In the genomic region with DNA sequence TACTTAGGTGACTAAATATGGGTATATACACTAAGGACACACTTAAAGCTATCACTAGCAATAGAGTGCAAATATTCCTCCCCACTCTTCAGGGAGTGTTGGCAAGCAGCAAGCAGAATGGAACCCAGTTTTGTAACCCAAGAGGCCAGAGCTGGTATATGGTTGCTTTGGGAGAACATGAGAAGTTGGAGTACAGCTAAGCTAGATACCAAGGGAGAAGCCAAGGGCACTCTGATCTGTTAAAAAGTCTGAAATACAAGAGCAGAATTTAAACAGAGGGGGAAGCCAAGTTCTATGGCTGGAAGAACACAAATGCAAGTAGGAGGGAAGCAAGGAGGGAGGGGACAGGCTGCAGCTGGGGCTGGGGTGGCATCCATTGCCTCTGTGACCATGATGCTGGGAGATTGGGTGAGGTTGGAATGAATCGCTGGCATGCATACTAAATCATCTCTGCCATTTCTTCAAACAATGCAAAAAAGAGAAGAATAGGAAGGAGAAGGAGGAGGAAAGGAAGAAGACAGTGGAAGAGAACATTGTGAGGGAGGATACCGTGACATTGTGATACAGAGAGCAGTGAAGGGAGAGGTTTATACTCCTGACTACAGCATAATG, we compare ENCODE assay signal across 20 cellular contexts. TPM values are rescaled to one million over a fixed set of nuclear protein-coding genes. Genes with fewer than 3 reads are reported as not detected.
A peak's percentile ranks its signal among the peaks of the same experiment; 100 is the strongest.
DNase-seq lines count a peak whose midpoint lies in the region; ATAC-seq and TF ChIP-seq lines count a peak whose summit lies in the region.
"Had no signal": no experiment of that assay in that cellular context is flagged by ENCODE, and none has a peak within 500 bp of the region (broad histone marks: within the 10 kb centered on the region; RNA-seq: fewer than 3 reads in every experiment).

No MANE protein-coding gene starts in this region.

- no peak for TF ChIP-seq EP300 in stomach (IDR thresholded peaks at IDR 0.05)

- peak overlapping the region; percentile 12 for H3K27ac ChIP-seq in Panc1 (ENCODE audit: low read length)
- peak overlapping the region; percentile 13 for H3K27ac ChIP-seq in hepatocyte
- peak overlapping the region in 3 of 5 donors; percentile 63 to 85 (median 83) for H3K27ac ChIP-seq in stomach
- H3K27ac ChIP-seq: C4-2B had no signal

- H3K4me3 ChIP-seq in Panc1 (ENCODE audit: low read depth in 2 of 2, low read length in 2 of 2) (no peak overlapping the region), hepatocyte (no peak overlapping the region), stomach (no peak overlapping the region), lower leg skin (ENCODE audit: low read depth, poor library complexity, severe bottlenecking) (no peak overlapping the region)
- H3K4me3 ChIP-seq: left ventricle myocardium inferior had no signal

- in situ Hi-C loops in Caki2 (cut with HindIII; ENCODE audit: low pct_unique_long_range_greater_than_20kb, low sequenced_read_pairs) (no loop called here), Panc1 (cut with HindIII; ENCODE audit: low pct_unique_long_range_greater_than_20kb, low sequenced_read_pairs) (no loop called here)

- intact Hi-C loops in Panc1 (cut with micrococcal nuclease; ENCODE audit: unreplicated experiment) (no loop called here), stomach (cut with DNase I; ENCODE audit: low total_unique reads) (no loop called here), lower leg skin (cut with DNase I; ENCODE audit: low total_unique reads) (no loop called here)
- intact Hi-C loops in activated CD4-positive, alpha-beta T cell treated with anti-CD3 and anti-CD28 coated beads, Interleukin-2, amount 10 ng/mL, durations not matched to agents 24 days and 14 days (cut with micrococcal nuclease) = no loop called here

- H3K36me3 Mint-ChIP-seq in activated CD4-positive, alpha-beta T cell treated with anti-CD3 and anti-CD28 coated beads, Interleukin-2, amount 10 ng/mL, durations not matched to agents 24 days and 14 days (ENCODE audit: low read depth) = peaks cover 3% of the 10 kb centered on the region
- H3K36me3 Mint-ChIP-seq: WTC11 had no signal

- WGBS in hepatocyte (ENCODE audit: low lambda C conversion rate, missing lambda C conversion rate) = 81% methylated on average over 2 of the region's 2 CpGs
- 82 to 90% (median 88%) methylated on average over 2 of the region's 2 CpGs for WGBS in stomach, 5 donors
- 54 to 55% methylated on average over 2 of the region's 2 CpGs for WGBS in lower leg skin, 2 donors

- H4K20me1 ChIP-seq in hepatocyte (ENCODE audit: insufficient read depth, poor library complexity, severe bottlenecking) = no peaks in the 10 kb centered on the region

- CTCF ChIA-PET in Panc1 (lab: Charles Lee) = no interaction called here

- TF ChIP-seq CTCF in Panc1 (IDR thresholded peaks at IDR 0.05) = no peak
- TF ChIP-seq CTCF in hepatocyte (IDR thresholded peaks at IDR 0.05; ENCODE audit: poor library complexity) = no peak
- TF ChIP-seq CTCF in stomach (IDR thresholded peaks at IDR 0.05) = no peak
- TF ChIP-seq CTCF in lower leg skin (IDR thresholded peaks at IDR 0.05) = no peak

- peaks cover 4% of the 10 kb centered on the region for H3K9me3 Mint-ChIP-seq in activated CD4-positive, alpha-beta T cell treated with anti-CD3 and anti-CD28 coated beads, Interleukin-2, amount 10 ng/mL, durations not matched to agents 24 days and 14 days
- H3K9me3 Mint-ChIP-seq: endodermal cell, WTC11 had no signal

- no peaks in the 10 kb centered on the region for H3K9me2 ChIP-seq in hepatocyte (replicated peaks; ENCODE audit: insufficient read depth)

- H3K4me1 ChIP-seq in Panc1 (ENCODE audit: control insufficient read depth, insufficient read depth, low read length) = peaks cover 22% of the 10 kb centered on the region
- peaks cover 29% of the 10 kb centered on the region for H3K4me1 ChIP-seq in hepatocyte (ENCODE audit: insufficient read depth)
- H3K4me1 ChIP-seq in stomach = peaks cover 20 to 41% (median 25%) of the 10 kb centered on the region in 4 donors

- no peaks in the 10 kb centered on the region for H3K79me2 ChIP-seq in hepatocyte

- TF ChIP-seq POLR2A in stomach (IDR thresholded peaks at IDR 0.05) = no peak
- no peak for TF ChIP-seq POLR2A in lower leg skin (IDR thresholded peaks at IDR 0.05)

- DNase-seq in Caki2 (ENCODE audit: low read depth) = peak; percentile 67
- no peak for DNase-seq in Panc1 (ENCODE audit: low read depth, low spot score)
- DNase-seq in hepatocyte (ENCODE audit: low spot score) = no peak
- DNase-seq in stomach = no peak
- no peak for DNase-seq in lower leg skin (ENCODE audit: low spot score in 2 of 2)
- DNase-seq in activated CD4-positive, alpha-beta T cell treated with anti-CD3 and anti-CD28 coated beads, Interleukin-2, amount 10 ng/mL, durations not matched to agents 24 days and 14 days = no peak
- DNase-seq in stimulated activated CD4-positive, alpha-beta T cell treated with anti-CD3 and anti-CD28 coated beads, Interleukin-4, amount 100 ng/mL, for 1 hour = no peak
- DNase-seq: activated CD8-positive, alpha-beta memory T cell treated with anti-CD3 and anti-CD28 coated beads for 24 hours; cerebellar nuclear complex; DND-41; endodermal cell; foreskin melanocyte; left ventricle myocardium inferior; naive thymus-derived CD4-positive, alpha-beta T cell; NCI-H2107; NCI-H748 treated with DMSO at 0.1 percent for 48 hours; T-helper 17 cell had no signal

- H3K27ac Mint-ChIP-seq in activated CD4-positive, alpha-beta T cell treated with anti-CD3 and anti-CD28 coated beads, Interleukin-2, amount 10 ng/mL, durations not matched to agents 24 days and 14 days = no peak overlapping the region
- H3K27ac Mint-ChIP-seq: naive thymus-derived CD4-positive, alpha-beta T cell; T-helper 17 cell; WTC11 had no signal

- H3K4me1 Mint-ChIP-seq in activated CD4-positive, alpha-beta T cell treated with anti-CD3 and anti-CD28 coated beads, Interleukin-2, amount 10 ng/mL, durations not matched to agents 24 days and 14 days = peaks cover 12% of the 10 kb centered on the region

- no peak overlapping the region for H3K4me3 Mint-ChIP-seq in activated CD4-positive, alpha-beta T cell treated with anti-CD3 and anti-CD28 coated beads, Interleukin-2, amount 10 ng/mL, durations not matched to agents 24 days and 14 days
- H3K4me3 Mint-ChIP-seq: endodermal cell; naive thymus-derived CD4-positive, alpha-beta T cell; T-helper 17 cell; WTC11 had no signal

- no peak overlapping the region for H3K4me2 ChIP-seq in hepatocyte

- POLR2A ChIA-PET in Panc1 (lab: Charles Lee) = interaction anchor here (0.5 to 1.1 kb wide), 3 partner anchors 8 to 31 kb away, joined by 3 to 21 read pairs (median 4); no protein-coding TSS in a partner anchor

- H3K36me3 ChIP-seq in Panc1 (ENCODE audit: control insufficient read depth, insufficient read depth, low read length) = no peaks in the 10 kb centered on the region
- H3K36me3 ChIP-seq in hepatocyte (replicated peaks; ENCODE audit: insufficient read depth, low read depth) = no peaks in the 10 kb centered on the region
- H3K36me3 ChIP-seq in stomach = no peaks in the 10 kb centered on the region
- H3K36me3 ChIP-seq: left ventricle myocardium inferior had no signal

- H3K27me3 Mint-ChIP-seq in activated CD4-positive, alpha-beta T cell treated with anti-CD3 and anti-CD28 coated beads, Interleukin-2, amount 10 ng/mL, durations not matched to agents 24 days and 14 days = peaks cover 8% of the 10 kb centered on the region
- H3K27me3 Mint-ChIP-seq: T-helper 17 cell had no signal

- no TSS peak for BruUV-seq in Panc1 (replicated peaks; lab: Mats Ljungman, UMichigan)

- ATAC-seq in Panc1 (peak; percentile 33; the same call in 1 of the 2 replicates), GM21825 (IDR thresholded peaks at IDR 0.05; ENCODE audit: unreplicated experiment) (no peak)
- ATAC-seq: naive thymus-derived CD4-positive, alpha-beta T cell; T-helper 17 cell; WTC11 had no signal

- H3K9me3 ChIP-seq in Panc1 (ENCODE audit: control insufficient read depth, insufficient read depth, low read depth, low read length) (no peaks in the 10 kb centered on the region), hepatocyte (ENCODE audit: low read depth) (no peaks in the 10 kb centered on the region), stomach (no peaks in the 10 kb centered on the region)
- H3K9me3 ChIP-seq: left ventricle myocardium inferior had no signal

- H2AFZ ChIP-seq in hepatocyte = no peak overlapping the region

- no peaks in the 10 kb centered on the region for H3K27me3 ChIP-seq in Panc1 (ENCODE audit: control insufficient read depth, insufficient read depth, low read length)
- H3K27me3 ChIP-seq in hepatocyte = no peaks in the 10 kb centered on the region
- no peaks in the 10 kb centered on the region for H3K27me3 ChIP-seq in stomach

RNA-seq across cellular contexts. Expression of a gene that starts 8.8 kb away (rescaled TPM):
- total RNA-seq in Caki2 (2014; rRNA removed; shearing (Covaris generic); ENCODE audit: low replicate concordance) = 3,725 and 3,998 TPM in 2 replicates
- total RNA-seq in Panc1 (2021; ENCODE audit: unreplicated experiment) (1,903 TPM), hepatocyte (1,102 and 1,220 TPM in 2 replicates), stomach (1,000 to 10,000 TPM in 1 of 5 donors, 100 to 1,000 TPM in 4; 292 to 1,332 (median 460) TPM), lower leg skin (1,000 to 10,000 TPM; 1,272 to 1,552 (median 1,345) TPM)
- 1,847 TPM for polyA plus RNA-seq in Panc1 (2012; ENCODE audit: insufficient read length)
- polyA plus RNA-seq in hepatocyte (1,699 and 1,702 TPM in 2 replicates), stomach (100 to 1,000 TPM; 600 to 928 (median 774) TPM)
- total RNA-seq in activated CD4-positive, alpha-beta T cell treated with anti-CD3 and anti-CD28 coated beads, Interleukin-2, amount 10 ng/mL, durations not matched to agents 24 days and 14 days = 214 and 225 TPM in 2 replicates

Comparison
In these comparisons a context has a peak if more than half of its experiments do, and no peak if none do; other contexts are left out.
1. H3K27ac ChIP-seq: peak in every context shown above with its lines; median percentile 83 in stomach; 13 in hepatocyte; 12 in Panc1.